ENCODE assay signal across 34 cellular contexts in the genomic region with DNA sequence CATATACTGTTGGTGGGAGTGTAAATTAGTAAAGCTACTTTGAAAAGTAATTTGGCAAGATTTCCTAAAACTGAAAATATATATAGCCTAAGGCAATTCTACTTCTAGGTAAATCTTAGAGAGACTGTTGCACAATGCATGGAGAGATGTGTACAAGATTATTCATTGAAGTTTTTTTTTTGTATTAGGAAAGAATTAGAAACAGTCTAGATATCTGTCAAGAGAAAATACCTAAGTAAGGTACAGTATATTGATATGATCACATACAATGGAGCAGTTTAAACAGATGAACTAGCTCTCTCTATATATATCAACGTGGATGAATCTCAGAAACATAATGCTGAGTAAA.
"Had no signal": no experiment of that assay in that cellular context is flagged by ENCODE, and none has a peak within 500 bp of the region (broad histone marks: within the 10 kb centered on the region; RNA-seq: fewer than 3 reads in every experiment).

No MANE protein-coding gene starts in this region.

- DNase-seq: activated CD4-positive, alpha-beta memory T cell treated with anti-CD3 and anti-CD28 coated beads, Interleukin-2, amount 10 ng/mL, durations not matched to agents 7 days and 5 days; activated CD4-positive, alpha-beta T cell treated with anti-CD3 and anti-CD28 coated beads for 4 hours; activated CD8-positive, alpha-beta memory T cell treated with anti-CD3 and anti-CD28 coated beads for 24 hours; activated CD8-positive, alpha-beta memory T cell treated with anti-CD3 and anti-CD28 coated beads, Interleukin-2, amount 10 ng/mL, durations not matched to agents 7 days and 5 days; activated CD8-positive, alpha-beta memory T cell treated with anti-CD3 and anti-CD28 coated beads, Interleukin-2, amount 50 U/mL, for 48 hours; activated effector memory CD4-positive, alpha-beta T cell treated with anti-CD3 and anti-CD28 coated beads, Interleukin-2, amount 50 U/mL, for 16 hours; activated naive CD4-positive, alpha-beta T cell treated with Interleukin-2 at 50 U/mL for 16 hours; activated naive CD8-positive, alpha-beta T cell treated with anti-CD3 and anti-CD28 coated beads, Interleukin-2, amount 10 ng/mL, durations not matched to agents 7 days and 5 days; activated T-cell treated with anti-CD3 and anti-CD28 coated beads, Interleukin-2, amount 50 U/mL, for 48 hours; amygdala; caudate nucleus; cerebellar nuclear complex; MG63; NCI-H1048; NCI-H1105 treated with DMSO at 0.1 percent for 48 hours; NCI-H1436; NCI-H1694; NCI-H1930; NCI-H2081 treated with DMSO at 0.1 percent for 48 hours; NCI-H446 treated with DMSO at 0.1 percent for 48 hours; NCI-H524; NCI-H69; NCI-H82; PC-9; Right ventricle myocardium superior; SJCRH30 had no signal

- H3K27ac Mint-ChIP-seq: activated CD4-positive, alpha-beta memory T cell treated with anti-CD3 and anti-CD28 coated beads, Interleukin-2, amount 10 ng/mL, durations not matched to agents 7 days and 5 days; activated CD8-positive, alpha-beta memory T cell treated with anti-CD3 and anti-CD28 coated beads, Interleukin-2, amount 10 ng/mL, durations not matched to agents 7 days and 5 days; activated naive CD4-positive, alpha-beta T cell treated with anti-CD3 and anti-CD28 coated beads, Interleukin-2, amount 50 U/mL, for 24 hours; activated naive CD8-positive, alpha-beta T cell treated with anti-CD3 and anti-CD28 coated beads, Interleukin-2, amount 10 ng/mL, durations not matched to agents 7 days and 5 days; T-helper 2 cell treated with Interferon-gamma antibody and Interleukin-4, amounts not matched to agents 5 μg/mL and 100 μg/mL, for 36 hours; WTC11 had no signal

- H3K27me3 ChIP-seq: ascending aorta, MG63, SJCRH30 had no signal

- H3K4me2 ChIP-seq: PC-9 had no signal

- ATAC-seq: activated CD8-positive, alpha-beta memory T cell treated with anti-CD3 and anti-CD28 coated beads, Interleukin-2, amount 10 ng/mL, durations not matched to agents 7 days and 5 days; WTC11 had no signal

- H3K9me3 ChIP-seq: ascending aorta, MG63, SJCRH30 had no signal

- H3K4me3 Mint-ChIP-seq: activated CD4-positive, alpha-beta memory T cell treated with anti-CD3 and anti-CD28 coated beads, Interleukin-2, amount 10 ng/mL, durations not matched to agents 7 days and 5 days; activated CD8-positive, alpha-beta memory T cell treated with anti-CD3 and anti-CD28 coated beads, Interleukin-2, amount 10 ng/mL, durations not matched to agents 7 days and 5 days; activated naive CD4-positive, alpha-beta T cell treated with anti-CD3 and anti-CD28 coated beads, Interleukin-2, amount 50 U/mL, for 24 hours; activated naive CD8-positive, alpha-beta T cell treated with anti-CD3 and anti-CD28 coated beads, Interleukin-2, amount 10 ng/mL, durations not matched to agents 7 days and 5 days; T-helper 2 cell treated with Interferon-gamma antibody and Interleukin-4, amounts not matched to agents 5 μg/mL and 100 μg/mL, for 36 hours; WTC11 had no signal

- H3K9me3 Mint-ChIP-seq: activated CD4-positive, alpha-beta memory T cell treated with anti-CD3 and anti-CD28 coated beads, Interleukin-2, amount 10 ng/mL, durations not matched to agents 7 days and 5 days; activated naive CD4-positive, alpha-beta T cell treated with anti-CD3 and anti-CD28 coated beads, Interleukin-2, amount 50 U/mL, for 24 hours; activated naive CD8-positive, alpha-beta T cell treated with anti-CD3 and anti-CD28 coated beads, Interleukin-2, amount 10 ng/mL, durations not matched to agents 7 days and 5 days; T-helper 2 cell treated with Interferon-gamma antibody and Interleukin-4, amounts not matched to agents 5 μg/mL and 100 μg/mL, for 36 hours; WTC11 had no signal

- FAIRE-seq: RCC 7860, TTC549 had no signal

- H3K4me1 ChIP-seq: ascending aorta, SJCRH30 had no signal

- H3K27ac ChIP-seq: ascending aorta, PC-9, RWPE1, SJCRH30, SK-N-MC had no signal

- H3K36me3 Mint-ChIP-seq: activated CD8-positive, alpha-beta memory T cell treated with anti-CD3 and anti-CD28 coated beads, Interleukin-2, amount 10 ng/mL, durations not matched to agents 7 days and 5 days; activated naive CD4-positive, alpha-beta T cell treated with anti-CD3 and anti-CD28 coated beads, Interleukin-2, amount 50 U/mL, for 24 hours; activated naive CD8-positive, alpha-beta T cell treated with anti-CD3 and anti-CD28 coated beads, Interleukin-2, amount 10 ng/mL, durations not matched to agents 7 days and 5 days; WTC11 had no signal

- H3K27me3 Mint-ChIP-seq: activated CD4-positive, alpha-beta memory T cell treated with anti-CD3 and anti-CD28 coated beads, Interleukin-2, amount 10 ng/mL, durations not matched to agents 7 days and 5 days; activated CD8-positive, alpha-beta memory T cell treated with anti-CD3 and anti-CD28 coated beads, Interleukin-2, amount 10 ng/mL, durations not matched to agents 7 days and 5 days; activated naive CD8-positive, alpha-beta T cell treated with anti-CD3 and anti-CD28 coated beads, Interleukin-2, amount 10 ng/mL, durations not matched to agents 7 days and 5 days had no signal

- H3K36me3 ChIP-seq: ascending aorta, MG63, SJCRH30 had no signal

- H3K4me1 Mint-ChIP-seq: activated CD4-positive, alpha-beta memory T cell treated with anti-CD3 and anti-CD28 coated beads, Interleukin-2, amount 10 ng/mL, durations not matched to agents 7 days and 5 days; activated CD8-positive, alpha-beta memory T cell treated with anti-CD3 and anti-CD28 coated beads, Interleukin-2, amount 10 ng/mL, durations not matched to agents 7 days and 5 days had no signal

- H2AFZ ChIP-seq: PC-9 had no signal

- H3K4me3 ChIP-seq: ascending aorta, MG63, PC-9, SJCRH30, SK-N-MC had no signal
